Comparison of ENCODE assay signal across 12 cellular contexts in the genomic region with DNA sequence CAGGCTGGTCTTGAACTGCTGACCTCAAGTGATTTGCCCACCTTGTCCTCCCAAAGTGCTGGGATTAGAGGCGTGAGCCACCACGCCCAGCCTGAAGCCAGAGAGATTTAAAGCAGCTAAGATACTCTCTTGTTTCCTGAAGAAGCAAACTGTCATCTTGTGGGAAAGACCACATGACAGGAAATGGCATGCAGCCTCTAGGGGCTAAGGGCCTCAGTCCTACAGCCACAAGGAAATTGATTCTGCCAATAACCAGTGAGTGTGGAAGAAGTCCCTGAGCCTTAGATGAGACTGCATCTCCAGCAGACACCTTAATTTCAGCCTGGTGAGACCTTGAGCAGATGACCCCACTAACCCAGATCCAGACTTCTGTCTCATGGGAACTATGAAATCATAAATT. TPM values are rescaled to one million over a fixed set of nuclear protein-coding genes. Genes with fewer than 3 reads are reported as not detected.
DNase-seq lines count a peak whose midpoint lies in the region; ATAC-seq and TF ChIP-seq lines count a peak whose summit lies in the region.
"Had no signal": no experiment of that assay in that cellular context is flagged by ENCODE, and none has a peak within 500 bp of the region (broad histone marks: within the 10 kb centered on the region; RNA-seq: fewer than 3 reads in every experiment).

No MANE protein-coding gene starts in this region.

- intact Hi-C loops in psoas muscle (cut with DNase I) = no loop called here

- H3K4me1 ChIP-seq in GM23338 (ENCODE audit: insufficient read depth) (0 out of 2 replicates have a peak, but pooled peaks cover 5% of the 10 kb centered on the region), psoas muscle (no peaks in the 10 kb centered on the region)

- H3K36me3 ChIP-seq in GM23338 (ENCODE audit: insufficient read depth) = peaks cover 9% of the 10 kb centered on the region; the same call in 1 of the 2 replicates
- peaks cover 0 to 29% of the 10 kb centered on the region in 2 donors for H3K36me3 ChIP-seq in psoas muscle (ENCODE audit: insufficient read depth in 1 of 2, low read depth in 1 of 2)

- H3K27ac Mint-ChIP-seq in GM23338 = no peak overlapping the region
- H3K27ac Mint-ChIP-seq in activated T-helper 17 cell treated with anti-CD3 and anti-CD28 coated beads, Interleukin-2, amount 50 U/mL, for 72 hours = peak overlapping the region; percentile 66
- H3K27ac Mint-ChIP-seq: CD8-positive, alpha-beta T cell had no signal

- DNase-seq in ELR (ENCODE audit: low read depth) = peak; percentile 19
- DNase-seq in GM23338 (ENCODE audit: low spot score) = no peak
- peak; percentile 89 for DNase-seq in NB4 (ENCODE audit: low read depth)
- no peak for DNase-seq in psoas muscle
- DNase-seq in NCI-H1048 (lab: John Stamatoyannopoulos, UW) = no peak
- DNase-seq: activated gamma-delta T cell treated with Interleukin-2 at 50 U/mL for 16 hours; CD8-positive, alpha-beta T cell; gastrocnemius medialis had no signal

- H4K20me1 ChIP-seq in GM23338 (replicated peaks; ENCODE audit: insufficient read depth) = no peaks in the 10 kb centered on the region

- H3K79me2 ChIP-seq in GM23338 (replicated peaks; ENCODE audit: insufficient read depth) = no peaks in the 10 kb centered on the region

- H3K9me3 ChIP-seq in psoas muscle = no peaks in the 10 kb centered on the region
- H3K9me3 ChIP-seq: gastrocnemius medialis had no signal

- no peak overlapping the region for H3K4me3 Mint-ChIP-seq in GM23338
- H3K4me3 Mint-ChIP-seq in activated T-helper 17 cell treated with anti-CD3 and anti-CD28 coated beads, Interleukin-2, amount 50 U/mL, for 72 hours = no peak overlapping the region
- H3K4me3 Mint-ChIP-seq: CD8-positive, alpha-beta T cell had no signal

- no peak for TF ChIP-seq CTCF in GM23338 (conservative IDR thresholded peaks at IDR 0.05; ENCODE audit: low read depth in 2 of 2)
- no peak for TF ChIP-seq CTCF in NB4 (IDR thresholded peaks at IDR 0.05; ENCODE audit: low read depth, low read length)
- TF ChIP-seq CTCF in psoas muscle (IDR thresholded peaks at IDR 0.05) = no peak

- H3K36me3 Mint-ChIP-seq in GM23338 (ENCODE audit: low read depth) = peaks cover 45% of the 10 kb centered on the region
- H3K36me3 Mint-ChIP-seq in activated T-helper 17 cell treated with anti-CD3 and anti-CD28 coated beads, Interleukin-2, amount 50 U/mL, for 72 hours (ENCODE audit: low read depth) = peaks cover 42% of the 10 kb centered on the region

- no peak for TF ChIP-seq POLR2A in NB4 (IDR thresholded peaks at IDR 0.05; ENCODE audit: extremely low read depth, insufficient read length)

- no peak overlapping the region for H3K4me3 ChIP-seq in GM23338
- H3K4me3 ChIP-seq in NB4 (ENCODE audit: low read depth, low read length) = no peak overlapping the region
- H3K4me3 ChIP-seq in psoas muscle = no peak overlapping the region
- H3K4me3 ChIP-seq: gastrocnemius medialis, smooth muscle cell had no signal

- WGBS in psoas muscle, 3 donors = 87 to 97% (median 92%) methylated on average over 2 of the region's 2 CpGs

- H3K9me2 ChIP-seq in GM23338 (ENCODE audit: insufficient read depth) = 0 out of 2 replicates have a peak, but pooled peaks cover 7% of the 10 kb centered on the region

- peaks cover 9% of the 10 kb centered on the region for H3K4me1 Mint-ChIP-seq in GM23338
- peaks cover 6% of the 10 kb centered on the region for H3K4me1 Mint-ChIP-seq in activated T-helper 17 cell treated with anti-CD3 and anti-CD28 coated beads, Interleukin-2, amount 50 U/mL, for 72 hours

- H3F3A ChIP-seq in GM23338 (replicated peaks; ENCODE audit: low read depth) = no peaks in the 10 kb centered on the region

- ATAC-seq in GM23338 (no peak), GM21723 (IDR thresholded peaks at IDR 0.05; ENCODE audit: unreplicated experiment) (no peak), psoas muscle (no peak)
- ATAC-seq in activated T-helper 17 cell treated with anti-CD3 and anti-CD28 coated beads, Interleukin-2, amount 50 U/mL, for 72 hours (replicated peaks) = peak; percentile 18
- ATAC-seq: CD8-positive, alpha-beta T cell; gastrocnemius medialis; SK-N-SH treated with all-trans-retinoic acid at 6 μM for 48 hours had no signal

- H3K9me3 Mint-ChIP-seq in GM23338 = peaks cover 8% of the 10 kb centered on the region; the same call in 2 of the 3 replicates
- peaks cover 9% of the 10 kb centered on the region for H3K9me3 Mint-ChIP-seq in activated T-helper 17 cell treated with anti-CD3 and anti-CD28 coated beads, Interleukin-2, amount 50 U/mL, for 72 hours
- H3K9me3 Mint-ChIP-seq: CD8-positive, alpha-beta T cell had no signal

- no peak overlapping the region for H3K4me2 ChIP-seq in GM23338
- H3K4me2 ChIP-seq: smooth muscle cell had no signal

- 0 out of 2 replicates have a peak overlapping the region, but pooled peaks have one; percentile 19 for H3K27ac ChIP-seq in GM23338 (ENCODE audit: low read depth)
- no peak overlapping the region for H3K27ac ChIP-seq in psoas muscle
- H3K27ac ChIP-seq: gastrocnemius medialis had no signal

- H3K27me3 ChIP-seq in GM23338 (ENCODE audit: insufficient read depth) (no peaks in the 10 kb centered on the region), psoas muscle (ENCODE audit: insufficient read depth in 3 of 3, low read length in 2 of 3) (no peaks in the 10 kb centered on the region)
- H3K27me3 ChIP-seq: gastrocnemius medialis had no signal

- peaks cover 1% of the 10 kb centered on the region for H3K27me3 Mint-ChIP-seq in GM23338 (ENCODE audit: insufficient read depth, low read depth, poor library complexity)
- H3K27me3 Mint-ChIP-seq in activated T-helper 17 cell treated with anti-CD3 and anti-CD28 coated beads, Interleukin-2, amount 50 U/mL, for 72 hours = no peaks in the 10 kb centered on the region

- H2AFZ ChIP-seq in GM23338 = no peak overlapping the region

TF ChIP-seq in GM23338, 12 proteins besides CTCF, POLR2A, EP300 and RAD21:
- TF ChIP-seq CREB1 (CRISPR knock-in tag; IDR thresholded peaks at IDR 0.05; ENCODE audit: low read depth) = no peak
- no peak for TF ChIP-seq EZH2 (IDR thresholded peaks at IDR 0.05; ENCODE audit: low read depth, unreplicated experiment)
- TF ChIP-seq, protein P1, sequence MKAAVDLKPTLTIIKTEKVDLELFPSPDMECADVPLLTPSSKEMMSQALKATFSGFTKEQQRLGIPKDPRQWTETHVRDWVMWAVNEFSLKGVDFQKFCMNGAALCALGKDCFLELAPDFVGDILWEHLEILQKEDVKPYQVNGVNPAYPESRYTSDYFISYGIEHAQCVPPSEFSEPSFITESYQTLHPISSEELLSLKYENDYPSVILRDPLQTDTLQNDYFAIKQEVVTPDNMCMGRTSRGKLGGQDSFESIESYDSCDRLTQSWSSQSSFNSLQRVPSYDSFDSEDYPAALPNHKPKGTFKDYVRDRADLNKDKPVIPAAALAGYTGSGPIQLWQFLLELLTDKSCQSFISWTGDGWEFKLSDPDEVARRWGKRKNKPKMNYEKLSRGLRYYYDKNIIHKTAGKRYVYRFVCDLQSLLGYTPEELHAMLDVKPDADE (IDR thresholded peaks at IDR 0.05) = no peak
- no peak for TF ChIP-seq NANOG (IDR thresholded peaks at IDR 0.05; ENCODE audit: borderline replicate concordance)
- TF ChIP-seq STAT1 (IDR thresholded peaks at IDR 0.05; ENCODE audit: unreplicated experiment) = no peak
- TF ChIP-seq ZNF331 (CRISPR knock-in tag; IDR thresholded peaks at IDR 0.05; ENCODE audit: low read depth) = no peak
- TF ChIP-seq, protein P2, sequence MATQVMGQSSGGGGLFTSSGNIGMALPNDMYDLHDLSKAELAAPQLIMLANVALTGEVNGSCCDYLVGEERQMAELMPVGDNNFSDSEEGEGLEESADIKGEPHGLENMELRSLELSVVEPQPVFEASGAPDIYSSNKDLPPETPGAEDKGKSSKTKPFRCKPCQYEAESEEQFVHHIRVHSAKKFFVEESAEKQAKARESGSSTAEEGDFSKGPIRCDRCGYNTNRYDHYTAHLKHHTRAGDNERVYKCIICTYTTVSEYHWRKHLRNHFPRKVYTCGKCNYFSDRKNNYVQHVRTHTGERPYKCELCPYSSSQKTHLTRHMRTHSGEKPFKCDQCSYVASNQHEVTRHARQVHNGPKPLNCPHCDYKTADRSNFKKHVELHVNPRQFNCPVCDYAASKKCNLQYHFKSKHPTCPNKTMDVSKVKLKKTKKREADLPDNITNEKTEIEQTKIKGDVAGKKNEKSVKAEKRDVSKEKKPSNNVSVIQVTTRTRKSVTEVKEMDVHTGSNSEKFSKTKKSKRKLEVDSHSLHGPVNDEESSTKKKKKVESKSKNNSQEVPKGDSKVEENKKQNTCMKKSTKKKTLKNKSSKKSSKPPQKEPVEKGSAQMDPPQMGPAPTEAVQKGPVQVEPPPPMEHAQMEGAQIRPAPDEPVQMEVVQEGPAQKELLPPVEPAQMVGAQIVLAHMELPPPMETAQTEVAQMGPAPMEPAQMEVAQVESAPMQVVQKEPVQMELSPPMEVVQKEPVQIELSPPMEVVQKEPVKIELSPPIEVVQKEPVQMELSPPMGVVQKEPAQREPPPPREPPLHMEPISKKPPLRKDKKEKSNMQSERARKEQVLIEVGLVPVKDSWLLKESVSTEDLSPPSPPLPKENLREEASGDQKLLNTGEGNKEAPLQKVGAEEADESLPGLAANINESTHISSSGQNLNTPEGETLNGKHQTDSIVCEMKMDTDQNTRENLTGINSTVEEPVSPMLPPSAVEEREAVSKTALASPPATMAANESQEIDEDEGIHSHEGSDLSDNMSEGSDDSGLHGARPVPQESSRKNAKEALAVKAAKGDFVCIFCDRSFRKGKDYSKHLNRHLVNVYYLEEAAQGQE (IDR thresholded peaks at IDR 0.05; ENCODE audit: unreplicated experiment) = no peak

RNA-seq across cellular contexts. Expression of a gene that starts 40.9 kb away (rescaled TPM):
- total RNA-seq in GM23338 (2014; rRNA removed; shearing (Covaris generic)) = 63.6 and 87.7 TPM in 2 replicates
- polyA plus RNA-seq in GM23338 (2016; fragmentation: Nextera tagmentation; extraction: Ambion mirVana) (52.5 and 58.3 TPM in 2 replicates), psoas muscle (10 to 100 TPM in 2 of 3 donors, 1 to 10 TPM in 1; 4.6 to 17.1 (median 12.9) TPM)
- 10 to 100 TPM in 1 of 2 donors, 1 to 10 TPM in 1; 9.7 to 10.5 TPM for total RNA-seq in activated T-helper 17 cell treated with anti-CD3 and anti-CD28 coated beads, Interleukin-2, amount 50 U/mL, for 72 hours
- 10 to 100 TPM; 18.6 to 26.2 (median 22.7) TPM for total RNA-seq in psoas muscle

Comparison
In these comparisons a context has a peak if more than half of its experiments do, and no peak if none do; other contexts are left out.
1. DNase-seq: peak in ELR (single experiment) and NB4 (single experiment); none in GM23338 (single experiment), psoas muscle (0 of 2) and NCI-H1048 (single experiment).